Comparison of ENCODE assay signal across 27 cellular contexts in genomic region chr20:32244959-32245358, GRCh38.
"Had no signal": no experiment of that assay in that cellular context is flagged by ENCODE, and none has a peak within 500 bp of the region (broad histone marks: within the 10 kb centered on the region; RNA-seq: fewer than 3 reads in every experiment).

No MANE protein-coding gene starts in this region.

- H3K4me3 ChIP-seq: pancreas, prostate gland, sigmoid colon, upper lobe of left lung, vagina had no signal

- H3K9me3 Mint-ChIP-seq: activated B cell treated with CpG ODN at 0.5 μM for 24 hours; activated naive CD4-positive, alpha-beta T cell treated with anti-CD3 and anti-CD28 coated beads for 36 hours; activated T-cell treated with anti-CD3 and anti-CD28 coated beads, Interleukin-2, amount 50 U/mL, for 4 hours; immature natural killer cell; nephron had no signal

- H3K27ac ChIP-seq: neutrophil, pancreas, prostate gland, sigmoid colon, upper lobe of left lung, vagina had no signal

- H3K27ac Mint-ChIP-seq: activated B cell treated with CpG ODN at 0.5 μM for 24 hours; activated naive CD4-positive, alpha-beta T cell treated with anti-CD3 and anti-CD28 coated beads for 36 hours; immature natural killer cell; nephron had no signal

- H3K4me1 ChIP-seq: prostate gland, sigmoid colon, upper lobe of left lung, vagina had no signal

- DNase-seq: activated B cell treated with CpG ODN at 0.5 μM for 24 hours; activated CD8-positive, alpha-beta memory T cell treated with anti-CD3 and anti-CD28 coated beads, Interleukin-2, amount 50 U/mL, for 4 hours; activated effector memory CD4-positive, alpha-beta T cell treated with Interleukin-2 at 50 U/mL for 16 hours; activated naive CD4-positive, alpha-beta T cell treated with anti-CD3 and anti-CD28 coated beads for 36 hours; activated T-cell treated with anti-CD3 and anti-CD28 coated beads, Interleukin-2, amount 50 U/mL, for 4 hours; amygdala; caudate nucleus; head of caudate nucleus; hypothalamus; immature natural killer cell; kidney; left colon; mammary epithelial cell; pancreas; retina; sigmoid colon; small intestine; stimulated activated CD4-positive, alpha-beta T cell treated with anti-CD3 and anti-CD28 coated beads, Interleukin-15, amount 100 ng/mL, for 24 hours; stimulated activated CD4-positive, alpha-beta T cell treated with anti-CD3 and anti-CD28 coated beads, Interleukin-2, amount 100 ng/mL, for 24 hours; stimulated activated naive CD8-positive, alpha-beta T cell treated with anti-CD3 and anti-CD28 coated beads, Interleukin-15, Interleukin-2, amounts not matched to agents 100 U/mL and 50 U/mL, for 24 hours; substantia nigra; upper lobe of left lung had no signal

- ATAC-seq: activated T-cell treated with anti-CD3 and anti-CD28 coated beads, Interleukin-2, amount 50 U/mL, for 4 hours; pancreas; stimulated activated naive CD8-positive, alpha-beta T cell treated with anti-CD3 and anti-CD28 coated beads, Interleukin-15, Interleukin-2, amounts not matched to agents 100 U/mL and 50 U/mL, for 24 hours had no signal

- H3K4me1 Mint-ChIP-seq: nephron had no signal

- H3K4me3 Mint-ChIP-seq: activated B cell treated with CpG ODN at 0.5 μM for 24 hours; activated naive CD4-positive, alpha-beta T cell treated with anti-CD3 and anti-CD28 coated beads for 36 hours; activated T-cell treated with anti-CD3 and anti-CD28 coated beads, Interleukin-2, amount 50 U/mL, for 4 hours; immature natural killer cell; nephron had no signal

- H3K27me3 Mint-ChIP-seq: activated B cell treated with CpG ODN at 0.5 μM for 24 hours had no signal

- H3K36me3 ChIP-seq: neutrophil, pancreas, prostate gland, sigmoid colon, upper lobe of left lung, vagina had no signal

- H3K36me3 Mint-ChIP-seq: immature natural killer cell had no signal

- H3K27me3 ChIP-seq: neutrophil, pancreas, sigmoid colon, upper lobe of left lung, vagina had no signal

- H3K9me3 ChIP-seq: neutrophil, pancreas, prostate gland, sigmoid colon, upper lobe of left lung, vagina had no signal

- FAIRE-seq: endothelial cell of umbilical vein, kidney, pancreas, small intestine had no signal
